Comparison of ENCODE assay signal across 10 cellular contexts in genomic region chr12:6853626-6854025, GRCh38. TPM values are rescaled to one million over a fixed set of nuclear protein-coding genes. Genes with fewer than 3 reads are reported as not detected.
DNase-seq lines count a peak whose midpoint lies in the region; ATAC-seq and TF ChIP-seq lines count a peak whose summit lies in the region.
"Had no signal": no experiment of that assay in that cellular context is flagged by ENCODE, and none has a peak within 500 bp of the region (broad histone marks: within the 10 kb centered on the region; RNA-seq: fewer than 3 reads in every experiment).

No MANE protein-coding gene starts in this region.

- TF ChIP-seq CTCF in CD8-positive, alpha-beta T cell (IDR thresholded peaks at IDR 0.05), result no peak
- TF ChIP-seq CTCF in OCI-LY1 (IDR thresholded peaks at IDR 0.05; ENCODE audit: low read length) (no peak), dorsolateral prefrontal cortex (IDR thresholded peaks at IDR 0.05 in 54 of 56, conservative IDR thresholded peaks at IDR 0.05 in 2 of 56; ENCODE audit: low read depth in 1 of 56, partially characterized antibody in 56 of 56) (no peak), osteocyte (IDR thresholded peaks at IDR 0.05) (no peak)

- ATAC-seq in CD8-positive, alpha-beta T cell, result no peak
- ATAC-seq in HG03469 (IDR thresholded peaks at IDR 0.05; ENCODE audit: unreplicated experiment), result no peak
- ATAC-seq: pancreas had no signal

- peaks cover 20% of the 10 kb centered on the region for H3K79me2 ChIP-seq in OCI-LY1 (ENCODE audit: insufficient read depth, low read length)

- peaks cover 22% of the 10 kb centered on the region for H3K4me1 Mint-ChIP-seq in CD8-positive, alpha-beta T cell (ENCODE audit: low read depth)
- peaks cover 34% of the 10 kb centered on the region for H3K4me1 Mint-ChIP-seq in osteocyte (ENCODE audit: unreplicated experiment)

- no peak overlapping the region for H2AFZ ChIP-seq in OCI-LY1 (ENCODE audit: low read length)

- peak overlapping the region; percentile 33 for H3K27ac ChIP-seq in CD8-positive, alpha-beta T cell (ENCODE audit: low read depth, low read length)
- H3K27ac ChIP-seq in OCI-LY1 (ENCODE audit: low read depth, low read length, poor library complexity, severe bottlenecking) (peak overlapping the region; percentile 64), dorsolateral prefrontal cortex (peak overlapping the region in 53 of 59 donors; percentile 38 to 99 (median 94))

- H3K9me3 ChIP-seq in CD8-positive, alpha-beta T cell (ENCODE audit: low read length), result no peaks in the 10 kb centered on the region
- H3K9me3 ChIP-seq in OCI-LY1 (ENCODE audit: low read length), result no peaks in the 10 kb centered on the region
- H3K9me3 ChIP-seq: pancreas had no signal

- H3F3A ChIP-seq in OCI-LY1 (ENCODE audit: insufficient read depth, low read length), result no peaks in the 10 kb centered on the region

- CTCF ChIA-PET in CD8-positive, alpha-beta T cell (lab: Charles Lee), result interaction anchor here (1.2 to 7.2 kb wide), 5 partner anchors 16 to 260 kb away, joined by 3 to 126 read pairs (median 4); partner anchors contain the start of genes SPSB2 and TPI1

- no peaks in the 10 kb centered on the region for H3K27me3 ChIP-seq in CD8-positive, alpha-beta T cell (ENCODE audit: insufficient read depth, low read length)
- H3K27me3 ChIP-seq in OCI-LY1 (ENCODE audit: insufficient read depth, low read length), result no peaks in the 10 kb centered on the region
- H3K27me3 ChIP-seq in dorsolateral prefrontal cortex, result no peaks in the 10 kb centered on the region
- H3K27me3 ChIP-seq: pancreas had no signal

- H3K4me3 Mint-ChIP-seq in CD8-positive, alpha-beta T cell, result peak overlapping the region; percentile 95
- H3K4me3 Mint-ChIP-seq in osteocyte (ENCODE audit: unreplicated experiment), result peak overlapping the region; percentile 97

- DNase-seq in CD8-positive, alpha-beta T cell, result no peak
- DNase-seq in dorsolateral prefrontal cortex (no peak), osteocyte (ENCODE audit: extremely low spot score, unreplicated experiment) (no peak), NCI-H1417 (lab: John Stamatoyannopoulos, UW) (no peak), NCI-H226 (no peak), dedifferentiated amniotic fluid mesenchymal stem cell (ENCODE audit: extremely low spot score) (no peak)
- DNase-seq: NCI-H1048 had no signal

- intact Hi-C loops in CD8-positive, alpha-beta T cell (cut with DNase I, micrococcal nuclease), result loop anchor here (1.0 to 5.0 kb wide), 5 partner anchors 13 to 1173 kb away; partner anchors contain the start of genes CHD4 (in 1 of the 2), LPCAT3 (in 1 of the 2) and PEX5 (in 1 of the 2)
- intact Hi-C loops in dorsolateral prefrontal cortex (cut with DNase I), result loop anchor here (2.0 kb wide), 1 partner anchor 13 kb away; the partner anchor contains the start of gene TPI1 (in 2 of the 2)

- peak overlapping the region; percentile 65 for H3K9ac ChIP-seq in OCI-LY1 (ENCODE audit: low read length)

- H3K4me2 ChIP-seq in OCI-LY1 (ENCODE audit: low read length), result peak overlapping the region; percentile 94

- H3K9me3 Mint-ChIP-seq in CD8-positive, alpha-beta T cell, result no peaks in the 10 kb centered on the region
- H3K9me3 Mint-ChIP-seq in osteocyte (ENCODE audit: unreplicated experiment), result no peaks in the 10 kb centered on the region

- H3K36me3 ChIP-seq in CD8-positive, alpha-beta T cell (ENCODE audit: insufficient read depth, low read length), result peaks cover 31% of the 10 kb centered on the region
- peaks cover 51% of the 10 kb centered on the region for H3K36me3 ChIP-seq in OCI-LY1 (ENCODE audit: insufficient read depth, low read length)

- no peak overlapping the region for H3K4me3 ChIP-seq in CD8-positive, alpha-beta T cell (ENCODE audit: low read depth, low read length)
- H3K4me3 ChIP-seq in OCI-LY1 (ENCODE audit: low read depth, low read length, poor library complexity, severe bottlenecking), result peak overlapping the region; percentile 80
- peak overlapping the region in 42 of 59 donors; percentile 68 to 98 (median 80) for H3K4me3 ChIP-seq in dorsolateral prefrontal cortex

- H3K9me2 ChIP-seq in OCI-LY1 (ENCODE audit: low read depth, low read length), result no peaks in the 10 kb centered on the region

- H3K4me1 ChIP-seq in CD8-positive, alpha-beta T cell (ENCODE audit: insufficient read depth, low read length), result peaks cover 20% of the 10 kb centered on the region
- H3K4me1 ChIP-seq in OCI-LY1 (ENCODE audit: insufficient read depth, low read length, severe bottlenecking), result peaks cover 36% of the 10 kb centered on the region

- H3K27ac Mint-ChIP-seq in CD8-positive, alpha-beta T cell, result peak overlapping the region; percentile 52
- peak overlapping the region; percentile 99 for H3K27ac Mint-ChIP-seq in osteocyte (ENCODE audit: unreplicated experiment)

- POLR2A ChIA-PET in CD8-positive, alpha-beta T cell (lab: Charles Lee), result interaction anchor here (0.9 to 4.8 kb wide), 10 partner anchors 11 to 250 kb away, joined by 3 to 61 read pairs (median 12); partner anchors contain the start of genes C12orf57, COPS7A, LPCAT3 and MLF2

- no peaks in the 10 kb centered on the region for H4K20me1 ChIP-seq in OCI-LY1 (ENCODE audit: insufficient read depth, low read length)

- H3K36me3 Mint-ChIP-seq in CD8-positive, alpha-beta T cell, result peaks cover 48% of the 10 kb centered on the region
- peaks cover 20% of the 10 kb centered on the region for H3K36me3 Mint-ChIP-seq in osteocyte (ENCODE audit: unreplicated experiment)

- no peaks in the 10 kb centered on the region for H3K27me3 Mint-ChIP-seq in CD8-positive, alpha-beta T cell (ENCODE audit: low read depth)
- H3K27me3 Mint-ChIP-seq in osteocyte (ENCODE audit: unreplicated experiment), result no peaks in the 10 kb centered on the region

RNA-seq across cellular contexts. Expression of gene USP5, which starts 1.7 kb away (rescaled TPM):
- 10 to 100 TPM; 24.0 to 25.9 TPM for total RNA-seq in CD8-positive, alpha-beta T cell
- 100 to 1,000 TPM in 113 of 120 experiments, 10 to 100 TPM in 7; 77.3 to 191 (median 146) TPM for total RNA-seq in dorsolateral prefrontal cortex
- total RNA-seq in osteocyte, result 113 and 114 TPM in 2 replicates

RNA-seq across cellular contexts. Expression of gene CDCA3, which starts 2.5 kb away (rescaled TPM):
- under 1 TPM; 0.61 to 0.92 TPM for total RNA-seq in CD8-positive, alpha-beta T cell
- 1 to 10 TPM in 109 of 120 experiments, under 1 TPM in 11; 0.58 to 4.1 (median 1.9) TPM for total RNA-seq in dorsolateral prefrontal cortex
- total RNA-seq in osteocyte, result 8.0 and 9.2 TPM in 2 replicates

RNA-seq across cellular contexts. Expression of gene GNB3, which starts 12.9 kb away (rescaled TPM):
- total RNA-seq in CD8-positive, alpha-beta T cell, result 1 to 10 TPM in 1 of 2 experiments, under 1 TPM in 1; 0.49 to 1.0 TPM
- 10 to 100 TPM in 110 of 120 experiments, 1 to 10 TPM in 10; 6.0 to 46.0 (median 17.9) TPM for total RNA-seq in dorsolateral prefrontal cortex
- total RNA-seq in osteocyte, result 8.3 and 10.6 TPM in 2 replicates

RNA-seq across cellular contexts. Expression of gene TPI1, which starts 13.7 kb away (rescaled TPM):
- 10 to 100 TPM; 59.6 to 64.0 TPM for total RNA-seq in CD8-positive, alpha-beta T cell
- total RNA-seq in dorsolateral prefrontal cortex (100 to 1,000 TPM; 261 to 851 (median 575) TPM), osteocyte (408 and 415 TPM in 2 replicates)

RNA-seq across cellular contexts. Expression of gene SPSB2, which starts 19.5 kb away (rescaled TPM):
- total RNA-seq in CD8-positive, alpha-beta T cell, result 1 to 10 TPM; 2.6 to 3.0 TPM
- total RNA-seq in dorsolateral prefrontal cortex (10 to 100 TPM in 3 of 120 experiments, 1 to 10 TPM in 117; 1.8 to 12.4 (median 5.6) TPM), osteocyte (9.2 and 11.5 TPM in 2 replicates)

Comparison
In these comparisons a context has a peak if more than half of its experiments do, and no peak if none do; other contexts are left out.
1. H3K27ac ChIP-seq: peak in every context shown above with its lines; median percentile 94 in dorsolateral prefrontal cortex; 64 in OCI-LY1; 33 in CD8-positive, alpha-beta T cell.